In genomic region chr7:116541951-116542350, GRCh38 we compare ENCODE assay signal across 2 cellular contexts.
TF ChIP-seq lines count a peak whose summit lies in the region.

No MANE protein-coding gene starts in this region.

TF ChIP-seq in A549, 52 proteins besides CTCF, POLR2A, EP300 and RAD21:
- TF ChIP-seq HOXA7 (CRISPR knock-in tag; IDR thresholded peaks at IDR 0.05) (no peak), ESRRA (IDR thresholded peaks at IDR 0.05; ENCODE audit: borderline replicate concordance, low read length) (no peak), ELK1 (IDR thresholded peaks at IDR 0.05; ENCODE audit: low read depth, low read length) (no peak), MAX (IDR thresholded peaks at IDR 0.05) (no peak), PBX3 (IDR thresholded peaks at IDR 0.05) (no peak), ZSCAN20 (CRISPR knock-in tag; IDR thresholded peaks at IDR 0.05) (no peak), CHD2 (IDR thresholded peaks at IDR 0.05; ENCODE audit: low read length, partially characterized antibody) (no peak), JUN (IDR thresholded peaks at IDR 0.05) (no peak), HES2 (IDR thresholded peaks at IDR 0.05) (no peak), PHF8 (IDR thresholded peaks at IDR 0.05; ENCODE audit: borderline replicate concordance, low read depth) (no peak), NR3C1 (IDR thresholded peaks at IDR 0.05) (no peak), FOSB (CRISPR knock-in tag; IDR thresholded peaks at IDR 0.05) (no peak), REST (IDR thresholded peaks at IDR 0.05) (no peak), FOXS1 (CRISPR knock-in tag; IDR thresholded peaks at IDR 0.05) (no peak), RNF2 (IDR thresholded peaks at IDR 0.05; ENCODE audit: borderline replicate concordance, low read depth) (no peak), BCL3 (IDR thresholded peaks at IDR 0.05) (no peak), TP53 (CRISPR knock-in tag; IDR thresholded peaks at IDR 0.05) (no peak), USF2 (IDR thresholded peaks at IDR 0.05) (no peak), ZNF302 (CRISPR knock-in tag; IDR thresholded peaks at IDR 0.05) (no peak)

TF ChIP-seq in endothelial cell of umbilical vein, 7 proteins besides CTCF, POLR2A, EP300 and RAD21:
- TF ChIP-seq GATA2 (IDR thresholded peaks at IDR 0.05; ENCODE audit: insufficient read depth, insufficient read length, low read depth, low read length) (no peak), EZH2 (IDR thresholded peaks at IDR 0.05; ENCODE audit: borderline replicate concordance, low read depth, low read length, severe bottlenecking) (no peak), MYC (IDR thresholded peaks at IDR 0.05; ENCODE audit: low read depth, low read length) (no peak), POLR2AphosphoS5 (IDR thresholded peaks at IDR 0.05; ENCODE audit: insufficient read depth, low read depth, low read length) (peak; percentile 16)
